ENCODE assay signal across 12 cellular contexts in genomic region chr16:74836111-74836671, GRCh38.
DNase-seq lines count a peak whose midpoint lies in the region; ATAC-seq, FAIRE-seq and TF ChIP-seq lines count a peak whose summit lies in the region.
"Had no signal": no experiment of that assay in that cellular context is flagged by ENCODE, and none has a peak within 500 bp of the region (broad histone marks: within the 10 kb centered on the region; RNA-seq: fewer than 3 reads in every experiment).

No MANE protein-coding gene starts in this region.

- H3K36me3 Mint-ChIP-seq in GM23338 (ENCODE audit: low read depth): no peaks in the 10 kb centered on the region
- H3K36me3 Mint-ChIP-seq: CD8-positive, alpha-beta memory T cell had no signal

- no peak for FAIRE-seq in A549 (lab: Jason Lieb, UNC)
- FAIRE-seq in K562 (lab: Jason Lieb, UNC): no peak
- FAIRE-seq: GM18507 had no signal

- intact Hi-C loops in K562 (cut with micrococcal nuclease): no loop called here

- H3K27ac ChIP-seq in A549 (no peak overlapping the region), GM23338 (ENCODE audit: low read depth) (no peak overlapping the region), K562 (ENCODE audit: extremely low read depth, low read depth, low read length) (no peak overlapping the region)
- H3K27ac ChIP-seq: BLaER1, HL-60 had no signal

- in situ Hi-C loops in K562 (cut with MboI): no loop called here

- peaks cover 13% of the 10 kb centered on the region for H3K4me1 Mint-ChIP-seq in GM23338
- H3K4me1 Mint-ChIP-seq: CD8-positive, alpha-beta memory T cell had no signal

- H3K4me3 Mint-ChIP-seq in GM23338: no peak overlapping the region
- H3K4me3 Mint-ChIP-seq: CD8-positive, alpha-beta memory T cell had no signal

- DNase-seq in A549 (ENCODE audit: low read depth in 1 of 2, low spot score in 1 of 2): no peak
- DNase-seq in GM23338 (ENCODE audit: low spot score): no peak
- no peak for DNase-seq in K562 (ENCODE audit: extremely low read depth in 1 of 4, low spot score in 3 of 4)
- DNase-seq in left lobe of liver (ENCODE audit: low spot score): peak; percentile 2
- DNase-seq in DMS114 treated with DMSO at 0.1 percent for 48 hours (lab: John Stamatoyannopoulos, UW; ENCODE audit: unreplicated experiment): no peak
- no peak for DNase-seq in NCI-H510A treated with DMSO at 0.1 percent for 48 hours (lab: John Stamatoyannopoulos, UW)
- DNase-seq: CD8-positive, alpha-beta memory T cell; H7 had no signal

- H3K4me2 ChIP-seq in A549: no peak overlapping the region
- H3K4me2 ChIP-seq in GM23338: no peak overlapping the region
- no peak overlapping the region for H3K4me2 ChIP-seq in K562 (ENCODE audit: insufficient read depth, low read length)
- H3K4me2 ChIP-seq: BLaER1 had no signal

- 65% methylated on average over 8 of the region's 8 CpGs for WGBS in A549 (ENCODE audit: missing lambda C conversion rate)
- 5% methylated on average over 8 of the region's 8 CpGs for WGBS in K562 (ENCODE audit: insufficient coverage, low coverage, missing lambda C conversion rate)

- no peak overlapping the region for H3K4me3 ChIP-seq in A549
- H3K4me3 ChIP-seq in GM23338: no peak overlapping the region
- H3K4me3 ChIP-seq in K562: no peak overlapping the region
- H3K4me3 ChIP-seq: BLaER1 had no signal

- no peaks in the 10 kb centered on the region for H3K9me1 ChIP-seq in K562 (ENCODE audit: control insufficient read depth, insufficient read depth, low read length)

- no peak overlapping the region for H3K9ac ChIP-seq in K562 (ENCODE audit: insufficient read depth in 1 of 2, low read depth in 2 of 2, low read length in 2 of 2)
- H3K9ac ChIP-seq: BLaER1 had no signal

- peaks cover 3% of the 10 kb centered on the region for H3K27me3 Mint-ChIP-seq in GM23338 (ENCODE audit: insufficient read depth, low read depth, poor library complexity)

- TF ChIP-seq EP300 in A549 (IDR thresholded peaks at IDR 0.05) (no peak), K562 (IDR thresholded peaks at IDR 0.05; ENCODE audit: low read length) (no peak)

- H3K27ac Mint-ChIP-seq in GM23338: no peak overlapping the region

- H3K9me3 Mint-ChIP-seq in GM23338: no peaks in the 10 kb centered on the region

- 0 out of 2 replicates have a peak overlapping the region, but pooled peaks have one; percentile 47 for H2AFZ ChIP-seq in GM23338
- H2AFZ ChIP-seq in K562 (ENCODE audit: low read depth, low read length): no peak overlapping the region

- H3K79me2 ChIP-seq in GM23338 (replicated peaks; ENCODE audit: insufficient read depth): no peaks in the 10 kb centered on the region
- H3K79me2 ChIP-seq in K562 (ENCODE audit: control insufficient read depth, insufficient read depth, low read length): no peaks in the 10 kb centered on the region

- no peak for TF ChIP-seq POLR2A in A549 (IDR thresholded peaks at IDR 0.05; ENCODE audit: low read length)
- TF ChIP-seq POLR2A in K562 (conservative IDR thresholded peaks at IDR 0.05): no peak

- no peak for ATAC-seq in A549
- ATAC-seq in GM23338: no peak
- ATAC-seq in K562: no peak
- ATAC-seq in left lobe of liver: no peak

- H3K4me1 ChIP-seq in A549 (peaks cover 7% of the 10 kb centered on the region; the same call in 2 of the 3 replicates), GM23338 (ENCODE audit: insufficient read depth) (peaks cover 17% of the 10 kb centered on the region), K562 (replicated peaks in 1 of 2; ENCODE audit: control insufficient read depth in 2 of 2, insufficient read depth in 2 of 2, low read length in 2 of 2) (peaks cover 0 to 4% of the 10 kb centered on the region in 2 experiments; a peak in 3 of 5 replicates)
- H3K4me1 ChIP-seq: BLaER1, Caco-2 had no signal

- H3F3A ChIP-seq in GM23338 (replicated peaks; ENCODE audit: low read depth): peaks cover 5% of the 10 kb centered on the region; the same call in 1 of the 2 replicates

- no peaks in the 10 kb centered on the region for H3K27me3 ChIP-seq in GM23338 (ENCODE audit: insufficient read depth)
- peaks cover 2 to 5% of the 10 kb centered on the region in 2 experiments; a peak in 2 of 5 replicates for H3K27me3 ChIP-seq in K562 (ENCODE audit: control insufficient read depth in 2 of 2, insufficient read depth in 2 of 2, low read length in 2 of 2)
- H3K27me3 ChIP-seq: BLaER1 had no signal

- POLR2A ChIA-PET in A549 (lab: Yijun Ruan, JAX) (no interaction called here), K562 (lab: Yijun Ruan, JAX) (no interaction called here)

- CTCF ChIA-PET in A549 (lab: Yijun Ruan, JAX) (interaction anchor here (0.7 to 2.6 kb wide), 5 partner anchors 22 to 211 kb away, joined by 3 to 13 read pairs (median 6); partner anchors contain the start of gene FA2H), K562 (lab: Yijun Ruan, JAX; ENCODE audit: low intra/inter-chr PET ratio) (no interaction called here)

- no peaks in the 10 kb centered on the region for H3K9me2 ChIP-seq in GM23338 (ENCODE audit: insufficient read depth)

- H3K9me3 ChIP-seq in A549: no peaks in the 10 kb centered on the region
- H3K9me3 ChIP-seq in K562 (replicated peaks; ENCODE audit: control insufficient read depth, insufficient read depth, low read depth, low read length): no peaks in the 10 kb centered on the region
- H3K9me3 ChIP-seq: BLaER1, Caco-2 had no signal

- BruUV-seq in K562 (replicated peaks; lab: Mats Ljungman, UMichigan): no TSS peak

- TF ChIP-seq RAD21 in A549 (conservative IDR thresholded peaks at IDR 0.05 in 1 of 2, IDR thresholded peaks at IDR 0.05 in 1 of 2) (no peak), K562 (CRISPR knock-in tag; conservative IDR thresholded peaks at IDR 0.05 in 1 of 2, IDR thresholded peaks at IDR 0.05 in 1 of 2) (no peak)

- H4K20me1 ChIP-seq in GM23338 (replicated peaks; ENCODE audit: insufficient read depth) (no peaks in the 10 kb centered on the region), K562 (replicated peaks; ENCODE audit: control insufficient read depth, insufficient read depth, low read length) (no peaks in the 10 kb centered on the region)
- H4K20me1 ChIP-seq: BLaER1 had no signal

- TF ChIP-seq CTCF in A549 (IDR thresholded peaks at IDR 0.05) (no peak), GM23338 (conservative IDR thresholded peaks at IDR 0.05; ENCODE audit: low read depth in 2 of 2) (no peak), K562 (IDR thresholded peaks at IDR 0.05 in 2 of 3, conservative IDR thresholded peaks at IDR 0.05 in 1 of 3; ENCODE audit: insufficient read depth in 2 of 3, low read depth in 1 of 3, low read length in 3 of 3) (no peak)

- H3K36me3 ChIP-seq in GM23338 (ENCODE audit: insufficient read depth) (no peaks in the 10 kb centered on the region), K562 (ENCODE audit: control insufficient read depth, insufficient read depth, low read length) (no peaks in the 10 kb centered on the region)
- H3K36me3 ChIP-seq: BLaER1 had no signal

TF ChIP-seq in A549, 52 proteins besides CTCF, POLR2A, EP300 and RAD21 (continues in another document):
- TF ChIP-seq MAFK (IDR thresholded peaks at IDR 0.05; ENCODE audit: partially characterized antibody): peak; percentile 62
- no peak for TF ChIP-seq ATOH8 (CRISPR knock-in tag; IDR thresholded peaks at IDR 0.05; ENCODE audit: low read depth)
- no peak for TF ChIP-seq RFX5 (IDR thresholded peaks at IDR 0.05)
- TF ChIP-seq CHD4 (IDR thresholded peaks at IDR 0.05; ENCODE audit: borderline replicate concordance): no peak

TF ChIP-seq in GM23338, 12 proteins besides CTCF, POLR2A, EP300 and RAD21 (continues in another document):
- TF ChIP-seq CREB1 (CRISPR knock-in tag; IDR thresholded peaks at IDR 0.05; ENCODE audit: low read depth) (no peak), POLR2AphosphoS5 (IDR thresholded peaks at IDR 0.05; ENCODE audit: low read depth) (no peak), EZH2 (IDR thresholded peaks at IDR 0.05; ENCODE audit: low read depth, unreplicated experiment) (no peak)

TF ChIP-seq in K562, 482 proteins besides CTCF, POLR2A, EP300 and RAD21:
- TF ChIP-seq SRSF1 (IDR thresholded peaks at IDR 0.05; ENCODE audit: low read depth, low read length) (no peak), C11orf30 (IDR thresholded peaks at IDR 0.05; ENCODE audit: low read depth) (peak; percentile 42; the same call in 1 of the 2 replicates), ZNF316 (IDR thresholded peaks at IDR 0.05) (peak; percentile 49; the same call in 1 of the 2 replicates), U2AF2 (optimal IDR thresholded peaks at IDR 0.05; ENCODE audit: low read depth, low read length) (no peak), ZNF224 (CRISPR knock-in tag; IDR thresholded peaks at IDR 0.05) (peak; percentile 92), SIRT6 (IDR thresholded peaks at IDR 0.05; ENCODE audit: low read depth, low read length) (no peak)

Comparison
In these comparisons a context has a peak if more than half of its experiments do, and no peak if none do; other contexts are left out.
1. Of the 35 proteins assayed by ChIP-seq in both K562 and A549: peak only in K562: none; only in A549: MAFK; in both: none; in neither: 34.